22 cellular contexts compared by ENCODE assay signal in the genomic region with DNA sequence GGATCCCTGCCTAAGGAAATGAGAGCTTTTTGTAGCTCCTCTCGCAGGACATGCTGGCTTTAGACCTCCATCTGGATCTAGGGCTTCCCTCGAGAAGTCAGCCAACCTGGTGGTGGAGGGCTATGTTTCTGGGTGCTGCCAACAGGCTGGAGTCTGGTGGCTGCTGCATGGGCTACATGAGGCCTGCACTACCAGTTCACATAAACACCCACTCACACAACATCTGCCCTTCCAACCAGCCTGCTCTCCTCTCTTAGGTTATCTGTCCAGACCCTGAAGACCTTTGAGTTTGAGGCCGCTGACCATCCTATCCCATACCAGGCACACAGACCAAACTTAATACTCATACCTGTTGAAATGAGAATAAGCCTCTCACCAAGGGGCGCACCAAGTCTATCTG.
"Had no signal": no experiment of that assay in that cellular context is flagged by ENCODE, and none has a peak within 500 bp of the region (broad histone marks: within the 10 kb centered on the region; RNA-seq: fewer than 3 reads in every experiment).

No MANE protein-coding gene starts in this region.

- H3K27me3 Mint-ChIP-seq: activated CD8-positive, alpha-beta T cell treated with anti-CD3 and anti-CD28 coated beads for 36 hours; activated naive CD8-positive, alpha-beta T cell treated with anti-CD3 and anti-CD28 coated beads for 36 hours had no signal

- DNase-seq: activated CD4-positive, alpha-beta T cell treated with anti-CD3 and anti-CD28 coated beads for 4 hours; activated CD8-positive, alpha-beta memory T cell treated with anti-CD3 and anti-CD28 coated beads, Interleukin-2, amount 50 U/mL, for 4 hours; activated CD8-positive, alpha-beta T cell treated with anti-CD3 and anti-CD28 coated beads for 36 hours; activated gamma-delta T cell treated with Interleukin-2 at 50 U/mL for 16 hours; activated naive CD4-positive, alpha-beta T cell treated with anti-CD3 and anti-CD28 coated beads, Interleukin-2, amount 10 ng/mL, durations not matched to agents 7 days and 5 days; activated naive CD8-positive, alpha-beta T cell treated with anti-CD3 and anti-CD28 coated beads for 36 hours; activated T-cell treated with anti-CD3 and anti-CD28 coated beads, Interleukin-2, amount 50 U/mL, for 72 hours; cerebellar nuclear complex; KG1; MM.1S; NCI-H1105; NCI-H1436 treated with DMSO at 0.1 percent for 48 hours; NCI-H187 treated with DMSO at 0.1 percent for 48 hours; NCI-H2081 treated with DMSO at 0.1 percent for 48 hours; NCI-H446; NCI-H524 treated with DMSO at 0.1 percent for 48 hours; RPMI8226; T-helper 1 cell had no signal

- H3K9me3 Mint-ChIP-seq: activated CD8-positive, alpha-beta T cell treated with anti-CD3 and anti-CD28 coated beads for 36 hours; activated naive CD4-positive, alpha-beta T cell treated with anti-CD3 and anti-CD28 coated beads, Interleukin-2, amount 10 ng/mL, durations not matched to agents 7 days and 5 days; activated naive CD8-positive, alpha-beta T cell treated with anti-CD3 and anti-CD28 coated beads for 36 hours; activated T-cell treated with anti-CD3 and anti-CD28 coated beads, Interleukin-2, amount 50 U/mL, for 72 hours; activated T-helper 2 cell treated with anti-CD3 and anti-CD28 coated beads, Interferon-gamma antibody, Interleukin-2, Interleukin-4, amounts not matched to agents 10 μg/mL and 5 μg/mL and 100 μg/mL, durations not matched to agents 14 hours and 24 hours and 36 hours had no signal

- H3K27ac ChIP-seq: SK-N-MC, VCaP had no signal

- H3K36me3 Mint-ChIP-seq: activated naive CD4-positive, alpha-beta T cell treated with anti-CD3 and anti-CD28 coated beads, Interleukin-2, amount 10 ng/mL, durations not matched to agents 7 days and 5 days; activated naive CD8-positive, alpha-beta T cell treated with anti-CD3 and anti-CD28 coated beads for 36 hours had no signal

- ATAC-seq: activated CD8-positive, alpha-beta T cell treated with anti-CD3 and anti-CD28 coated beads for 36 hours; activated T-cell treated with anti-CD3 and anti-CD28 coated beads, Interleukin-2, amount 50 U/mL, for 72 hours; Right ventricle myocardium inferior had no signal

- H3K4me3 ChIP-seq: SK-N-MC had no signal

- H3K4me3 Mint-ChIP-seq: activated CD8-positive, alpha-beta T cell treated with anti-CD3 and anti-CD28 coated beads for 36 hours; activated naive CD4-positive, alpha-beta T cell treated with anti-CD3 and anti-CD28 coated beads, Interleukin-2, amount 10 ng/mL, durations not matched to agents 7 days and 5 days; activated naive CD8-positive, alpha-beta T cell treated with anti-CD3 and anti-CD28 coated beads for 36 hours; activated T-cell treated with anti-CD3 and anti-CD28 coated beads, Interleukin-2, amount 50 U/mL, for 72 hours had no signal

- H3K4me1 Mint-ChIP-seq: activated naive CD4-positive, alpha-beta T cell treated with anti-CD3 and anti-CD28 coated beads, Interleukin-2, amount 10 ng/mL, durations not matched to agents 7 days and 5 days; activated naive CD8-positive, alpha-beta T cell treated with anti-CD3 and anti-CD28 coated beads for 36 hours had no signal

- H3K27ac Mint-ChIP-seq: activated CD8-positive, alpha-beta T cell treated with anti-CD3 and anti-CD28 coated beads for 36 hours; activated naive CD4-positive, alpha-beta T cell treated with anti-CD3 and anti-CD28 coated beads, Interleukin-2, amount 10 ng/mL, durations not matched to agents 7 days and 5 days; activated naive CD8-positive, alpha-beta T cell treated with anti-CD3 and anti-CD28 coated beads for 36 hours; activated T-cell treated with anti-CD3 and anti-CD28 coated beads, Interleukin-2, amount 50 U/mL, for 72 hours; activated T-helper 2 cell treated with anti-CD3 and anti-CD28 coated beads, Interferon-gamma antibody, Interleukin-2, Interleukin-4, amounts not matched to agents 10 μg/mL and 5 μg/mL and 100 μg/mL, durations not matched to agents 14 hours and 24 hours and 36 hours had no signal
